ENCODE assay signal across 24 cellular contexts in the genomic region with DNA sequence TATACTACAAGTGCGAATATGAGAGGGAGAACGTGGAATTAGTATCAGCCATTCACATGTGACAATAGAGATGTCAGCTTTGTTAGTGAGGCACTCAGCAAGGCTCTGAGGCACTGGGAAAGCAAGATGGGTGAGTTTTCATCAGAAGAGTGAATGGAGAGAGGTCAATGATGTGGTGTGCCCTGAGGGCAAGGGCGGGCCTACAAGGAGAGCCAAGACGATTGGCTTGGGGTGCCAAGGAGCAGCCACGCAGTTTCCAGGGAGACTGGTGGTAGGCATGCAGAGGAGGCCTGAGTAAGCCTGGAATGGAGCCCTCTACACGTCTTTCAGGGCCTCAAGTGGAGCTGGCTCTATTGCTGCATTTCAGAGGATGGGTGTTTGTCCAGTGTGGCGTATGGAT. TPM values are rescaled to one million over a fixed set of nuclear protein-coding genes. Genes with fewer than 3 reads are reported as not detected.
A peak's percentile ranks its signal among the peaks of the same experiment; 100 is the strongest.
DNase-seq lines count a peak whose midpoint lies in the region; ATAC-seq and TF ChIP-seq lines count a peak whose summit lies in the region.
"Had no signal": no experiment of that assay in that cellular context is flagged by ENCODE, and none has a peak within 500 bp of the region (broad histone marks: within the 10 kb centered on the region; RNA-seq: fewer than 3 reads in every experiment).

No MANE protein-coding gene starts in this region.

- CTCF ChIA-PET in CD8-positive, alpha-beta memory T cell (lab: Charles Lee): interaction anchor here (0.9 to 8.8 kb wide), 3 partner anchors 13 to 25 kb away, joined by 3 to 72 read pairs (median 3); a partner anchor contains a TSS

- POLR2A ChIA-PET in CD8-positive, alpha-beta memory T cell (lab: Charles Lee): no interaction called here

- H3K4me1 Mint-ChIP-seq in T-helper 17 cell: peaks cover 5% of the 10 kb centered on the region
- H3K4me1 Mint-ChIP-seq in type B pancreatic cell (ENCODE audit: unreplicated experiment): peaks cover 8% of the 10 kb centered on the region
- H3K4me1 Mint-ChIP-seq in CD8-positive, alpha-beta memory T cell: peaks cover 7 to 9% (median 8%) of the 10 kb centered on the region in 3 donors

- peaks cover 24% of the 10 kb centered on the region for H3K27me3 Mint-ChIP-seq in T-helper 17 cell
- H3K27me3 Mint-ChIP-seq in type B pancreatic cell: no peaks in the 10 kb centered on the region
- no peaks in the 10 kb centered on the region for H3K27me3 Mint-ChIP-seq in CD8-positive, alpha-beta memory T cell

- DNase-seq in NCI-H69 (lab: John Stamatoyannopoulos, UW) (peak; percentile 11), T-helper 17 cell (no peak), foreskin keratinocyte (peak in 1 of 2 donors; percentile 71), type B pancreatic cell (ENCODE audit: extremely low spot score, unreplicated experiment) (no peak), globus pallidus (ENCODE audit: low spot score) (no peak)
- DNase-seq in CD8-positive, alpha-beta memory T cell: no peak
- DNase-seq: CD4-positive, CD25-positive, alpha-beta regulatory T cell; COR-L47; DMS79 treated with DMSO at 0.1 percent for 48 hours; KBM-7; NCI-H1105; NCI-H146; NCI-H2029; NCI-H2171 treated with DMSO at 0.1 percent for 48 hours; NCI-H524 treated with DMSO at 0.1 percent for 48 hours; RPMI8226; SIG-M5; SK-N-SH had no signal

- H3K4me3 ChIP-seq in CD8-positive, alpha-beta memory T cell (ENCODE audit: low read length): no peak overlapping the region
- H3K4me3 ChIP-seq: GM12878, GM23338, HAP-1 had no signal

- peaks cover 5% of the 10 kb centered on the region for H3K9me3 Mint-ChIP-seq in type B pancreatic cell
- no peaks in the 10 kb centered on the region for H3K9me3 Mint-ChIP-seq in CD8-positive, alpha-beta memory T cell
- H3K9me3 Mint-ChIP-seq: CD4-positive, CD25-positive, alpha-beta regulatory T cell; GM23338 had no signal

- TF ChIP-seq CTCF in foreskin keratinocyte (conservative IDR thresholded peaks at IDR 0.05) (no peak), type B pancreatic cell (conservative IDR thresholded peaks at IDR 0.05) (no peak)

- H3K36me3 Mint-ChIP-seq in T-helper 17 cell (ENCODE audit: low read depth) (no peaks in the 10 kb centered on the region), type B pancreatic cell (no peaks in the 10 kb centered on the region)
- no peaks in the 10 kb centered on the region for H3K36me3 Mint-ChIP-seq in CD8-positive, alpha-beta memory T cell
- H3K36me3 Mint-ChIP-seq: CD4-positive, CD25-positive, alpha-beta regulatory T cell had no signal

- ATAC-seq in T-helper 17 cell (no peak), foreskin keratinocyte (peak; percentile 67), HG03378 (IDR thresholded peaks at IDR 0.05; ENCODE audit: unreplicated experiment) (no peak)
- ATAC-seq: GM12878, GM23338, HepG2 had no signal

- no peak overlapping the region for H3K27ac ChIP-seq in foreskin keratinocyte
- no peak overlapping the region for H3K27ac ChIP-seq in CD8-positive, alpha-beta memory T cell (ENCODE audit: low read depth, low read length)
- H3K27ac ChIP-seq: HL-60 had no signal

- no peaks in the 10 kb centered on the region for H3K9me3 ChIP-seq in T-helper 17 cell (ENCODE audit: control insufficient read depth, low read length, poor library complexity, severe bottlenecking)
- no peaks in the 10 kb centered on the region for H3K9me3 ChIP-seq in CD8-positive, alpha-beta memory T cell (ENCODE audit: low read length)
- H3K9me3 ChIP-seq: HAP-1, SK-N-SH had no signal

- no peaks in the 10 kb centered on the region for H3K27me3 ChIP-seq in foreskin keratinocyte
- H3K27me3 ChIP-seq in CD8-positive, alpha-beta memory T cell (ENCODE audit: insufficient read depth, low read length, poor library complexity, severe bottlenecking): no peaks in the 10 kb centered on the region

- H3K4me3 Mint-ChIP-seq in T-helper 17 cell (no peak overlapping the region), type B pancreatic cell (no peak overlapping the region)
- H3K4me3 Mint-ChIP-seq in CD8-positive, alpha-beta memory T cell: no peak overlapping the region
- H3K4me3 Mint-ChIP-seq: CD4-positive, CD25-positive, alpha-beta regulatory T cell; GM23338 had no signal

- peaks cover 12% of the 10 kb centered on the region for H3K4me1 ChIP-seq in foreskin keratinocyte
- no peaks in the 10 kb centered on the region for H3K4me1 ChIP-seq in CD8-positive, alpha-beta memory T cell (ENCODE audit: insufficient read depth, low read length)
- H3K4me1 ChIP-seq: HAP-1 had no signal

- H3K27ac Mint-ChIP-seq in T-helper 17 cell: peak overlapping the region; percentile 37
- peak overlapping the region; percentile 54 for H3K27ac Mint-ChIP-seq in type B pancreatic cell
- H3K27ac Mint-ChIP-seq in CD8-positive, alpha-beta memory T cell: no peak overlapping the region
- H3K27ac Mint-ChIP-seq: CD4-positive, CD25-positive, alpha-beta regulatory T cell; GM23338 had no signal

- H3K36me3 ChIP-seq in CD8-positive, alpha-beta memory T cell (ENCODE audit: insufficient read depth, low read length): no peaks in the 10 kb centered on the region
- H3K36me3 ChIP-seq: HAP-1 had no signal

RNA-seq across cellular contexts. Expression of a gene that starts 24.7 kb away (rescaled TPM):
- total RNA-seq in T-helper 17 cell (100 to 1,000 TPM; 600 to 744 TPM), foreskin keratinocyte (621 and 729 TPM in 2 replicates), type B pancreatic cell (ENCODE audit: low replicate concordance) (578 and 664 TPM in 2 replicates)
- 917 and 1,042 TPM in 2 replicates for polyA plus RNA-seq in foreskin keratinocyte
- 1,000 to 10,000 TPM; 1,052 to 1,053 TPM for total RNA-seq in CD8-positive, alpha-beta memory T cell
- polyA plus RNA-seq in CD8-positive, alpha-beta memory T cell: 675 TPM

RNA-seq across cellular contexts. Expression of a gene that starts 42.5 kb away (rescaled TPM):
- total RNA-seq in T-helper 17 cell (10 to 100 TPM; 28.1 to 34.5 TPM), foreskin keratinocyte (11.3 and 11.4 TPM in 2 replicates), type B pancreatic cell (ENCODE audit: low replicate concordance) (23.2 and 26.0 TPM in 2 replicates)
- polyA plus RNA-seq in foreskin keratinocyte: 5.3 and 7.5 TPM in 2 replicates
- total RNA-seq in CD8-positive, alpha-beta memory T cell: 10 to 100 TPM; 16.4 to 22.3 TPM
- 17.2 TPM for polyA plus RNA-seq in CD8-positive, alpha-beta memory T cell

RNA-seq across cellular contexts. Expression of a gene that starts 42.6 kb away (rescaled TPM):
- total RNA-seq in T-helper 17 cell: 10 to 100 TPM; 35.8 to 41.6 TPM
- 21.0 and 25.5 TPM in 2 replicates for total RNA-seq in foreskin keratinocyte
- 7.8 and 10.4 TPM in 2 replicates for polyA plus RNA-seq in foreskin keratinocyte
- total RNA-seq in type B pancreatic cell (ENCODE audit: low replicate concordance): 15.7 and 22.7 TPM in 2 replicates
- total RNA-seq in CD8-positive, alpha-beta memory T cell: 10 to 100 TPM; 53.4 to 56.5 TPM
- 8.9 TPM for polyA plus RNA-seq in CD8-positive, alpha-beta memory T cell

Comparison
In these comparisons a context has a peak if more than half of its experiments do, and no peak if none do; other contexts are left out.
1. H3K27ac Mint-ChIP-seq: peak in T-helper 17 cell (single experiment) and type B pancreatic cell (single experiment); none in CD8-positive, alpha-beta memory T cell (0 of 8).